Comparison of ENCODE assay signal across 17 cellular contexts in the genomic region with DNA sequence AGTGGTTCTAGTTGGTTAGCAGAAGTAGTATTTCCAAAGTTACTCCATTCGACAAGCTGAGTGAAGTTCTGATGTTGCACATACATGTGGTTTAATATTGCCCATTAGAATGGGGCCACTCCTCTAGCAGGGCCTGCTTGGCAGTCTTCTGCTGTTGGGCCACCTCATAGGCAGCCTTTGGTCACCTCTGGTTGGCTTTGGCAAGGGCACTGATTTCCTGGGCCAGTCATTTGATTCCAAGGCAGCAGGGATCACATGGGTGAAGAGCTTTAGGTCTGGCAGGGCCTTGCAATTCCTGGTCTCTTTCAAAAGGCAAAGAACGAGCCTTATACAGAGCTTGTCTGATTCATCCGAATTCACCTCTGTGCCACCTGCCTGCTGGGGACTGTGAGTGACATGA. TPM values are rescaled to one million over a fixed set of nuclear protein-coding genes. Genes with fewer than 3 reads are reported as not detected.
DNase-seq lines count a peak whose midpoint lies in the region; ATAC-seq, FAIRE-seq and TF ChIP-seq lines count a peak whose summit lies in the region.
"Had no signal": no experiment of that assay in that cellular context is flagged by ENCODE, and none has a peak within 500 bp of the region (broad histone marks: within the 10 kb centered on the region; RNA-seq: fewer than 3 reads in every experiment).

No MANE protein-coding gene starts in this region.

- H3K27me3 ChIP-seq in CD8-positive, alpha-beta T cell (ENCODE audit: insufficient read depth, low read length) = no peaks in the 10 kb centered on the region
- H3K27me3 ChIP-seq in adipocyte (replicated peaks; ENCODE audit: control insufficient read depth, insufficient read depth, low read length) (no peaks in the 10 kb centered on the region), neutrophil (no peaks in the 10 kb centered on the region)

- H3K4me1 Mint-ChIP-seq in activated CD8-positive, alpha-beta T cell treated with anti-CD3 and anti-CD28 coated beads for 36 hours (ENCODE audit: low read depth) = peaks cover 64% of the 10 kb centered on the region
- peaks cover 62% of the 10 kb centered on the region for H3K4me1 Mint-ChIP-seq in activated CD8-positive, alpha-beta T cell treated with anti-CD3 and anti-CD28 coated beads, Interleukin-2, amount 10 ng/mL, durations not matched to agents 7 days and 5 days (ENCODE audit: low read depth)
- H3K4me1 Mint-ChIP-seq in CD8-positive, alpha-beta T cell (ENCODE audit: low read depth) = peaks cover 85% of the 10 kb centered on the region
- peaks cover 33% of the 10 kb centered on the region for H3K4me1 Mint-ChIP-seq in activated T-helper 2 cell treated with anti-CD3 and anti-CD28 coated beads, Interferon-gamma antibody, Interleukin-2, Interleukin-4, amounts not matched to agents 10 μg/mL and 5 μg/mL and 100 μg/mL, durations not matched to agents 14 hours and 24 hours and 36 hours (ENCODE audit: low read depth)

- no peak for TF ChIP-seq CTCF in activated CD8-positive, alpha-beta T cell treated with anti-CD3 and anti-CD28 coated beads for 36 hours (IDR thresholded peaks at IDR 0.05)
- TF ChIP-seq CTCF in CD8-positive, alpha-beta T cell (IDR thresholded peaks at IDR 0.05) = no peak
- no peak for TF ChIP-seq CTCF in neutrophil (IDR thresholded peaks at IDR 0.05)

- H3K36me3 Mint-ChIP-seq in activated CD8-positive, alpha-beta T cell treated with anti-CD3 and anti-CD28 coated beads for 36 hours (ENCODE audit: low read depth) = peaks cover 21% of the 10 kb centered on the region
- H3K36me3 Mint-ChIP-seq in activated CD8-positive, alpha-beta T cell treated with anti-CD3 and anti-CD28 coated beads, Interleukin-2, amount 10 ng/mL, durations not matched to agents 7 days and 5 days (ENCODE audit: low read depth) = peaks cover 10% of the 10 kb centered on the region
- peaks cover 16% of the 10 kb centered on the region for H3K36me3 Mint-ChIP-seq in CD8-positive, alpha-beta T cell
- peaks cover 8% of the 10 kb centered on the region for H3K36me3 Mint-ChIP-seq in activated T-helper 2 cell treated with anti-CD3 and anti-CD28 coated beads, Interferon-gamma antibody, Interleukin-2, Interleukin-4, amounts not matched to agents 10 μg/mL and 5 μg/mL and 100 μg/mL, durations not matched to agents 14 hours and 24 hours and 36 hours (ENCODE audit: low read depth)

- no peak overlapping the region for H3K27ac ChIP-seq in CD8-positive, alpha-beta T cell (ENCODE audit: low read depth, low read length)
- H3K27ac ChIP-seq in neutrophil = peak overlapping the region; percentile 75
- H3K27ac ChIP-seq: A549, C4-2B, RWPE1 had no signal

- H3K4me3 ChIP-seq in CD8-positive, alpha-beta T cell (ENCODE audit: low read depth, low read length) = no peak overlapping the region
- H3K4me3 ChIP-seq in adipocyte (ENCODE audit: low read length) (peak overlapping the region; percentile 18), neutrophil (ENCODE audit: low read depth in 1 of 2, low read length in 1 of 2) (peak overlapping the region in 1 of 2 experiments; percentile 9)
- H3K4me3 ChIP-seq: A549 had no signal

- CTCF ChIA-PET in activated CD8-positive, alpha-beta T cell treated with anti-CD3 and anti-CD28 coated beads for 36 hours (lab: Charles Lee) = interaction anchor here (1.0 to 1.3 kb wide), 2 partner anchors 9 to 103 kb away, joined by 3 to 4 read pairs; no protein-coding TSS in a partner anchor
- CTCF ChIA-PET in activated CD8-positive, alpha-beta T cell treated with anti-CD3 and anti-CD28 coated beads, Interleukin-2, amount 10 ng/mL, durations not matched to agents 7 days and 5 days (lab: Charles Lee) = interaction anchor here (1.6 to 1.8 kb wide), 3 partner anchors 22 to 186 kb away, joined by 3 to 9 read pairs (median 6); no protein-coding TSS in a partner anchor
- CTCF ChIA-PET in CD8-positive, alpha-beta T cell (lab: Charles Lee) = interaction anchor here (1.4 to 6.2 kb wide), 3 partner anchors 8 to 66 kb away, joined by 3 to 37 read pairs (median 3); no protein-coding TSS in a partner anchor

- H3K9ac ChIP-seq in adipocyte (ENCODE audit: low read length) = no peak overlapping the region

- H3K27ac Mint-ChIP-seq in activated CD8-positive, alpha-beta T cell treated with anti-CD3 and anti-CD28 coated beads for 36 hours = no peak overlapping the region
- no peak overlapping the region for H3K27ac Mint-ChIP-seq in activated CD8-positive, alpha-beta T cell treated with anti-CD3 and anti-CD28 coated beads, Interleukin-2, amount 10 ng/mL, durations not matched to agents 7 days and 5 days
- peak overlapping the region; percentile 24 for H3K27ac Mint-ChIP-seq in CD8-positive, alpha-beta T cell
- H3K27ac Mint-ChIP-seq in activated T-helper 2 cell treated with anti-CD3 and anti-CD28 coated beads, Interferon-gamma antibody, Interleukin-2, Interleukin-4, amounts not matched to agents 10 μg/mL and 5 μg/mL and 100 μg/mL, durations not matched to agents 14 hours and 24 hours and 36 hours = no peak overlapping the region
- H3K27ac Mint-ChIP-seq: natural killer cell treated with Interleukin-12 subunit alpha and Interleukin-12 subunit beta and Interleukin-15 and Interleukin-18, amount 100 ng/mL, for 72 hours had no signal

- POLR2A ChIA-PET in activated CD8-positive, alpha-beta T cell treated with anti-CD3 and anti-CD28 coated beads for 36 hours (lab: Charles Lee) = interaction anchor here (0.7 to 1.1 kb wide), 2 partner anchors 40 to 52 kb away, joined by 3 read pairs; no protein-coding TSS in a partner anchor
- POLR2A ChIA-PET in activated CD8-positive, alpha-beta T cell treated with anti-CD3 and anti-CD28 coated beads, Interleukin-2, amount 10 ng/mL, durations not matched to agents 7 days and 5 days (lab: Charles Lee) = no interaction called here
- POLR2A ChIA-PET in CD8-positive, alpha-beta T cell (lab: Charles Lee) = interaction anchor here (1.0 kb wide), 1 partner anchor 67 kb away, joined by 3 read pairs; the partner anchor contains the start of gene EIF2AK3

- intact Hi-C loops in activated CD8-positive, alpha-beta T cell treated with anti-CD3 and anti-CD28 coated beads for 36 hours (cut with micrococcal nuclease) = no loop called here
- intact Hi-C loops in CD8-positive, alpha-beta T cell (cut with DNase I, micrococcal nuclease) = loop anchor here (5.0 to 10.0 kb wide), 3 partner anchors 73 to 677 kb away; partner anchors contain the start of genes KRCC1 (in 1 of the 2) and RNU2-63P (in 1 of the 2)
- intact Hi-C loops in activated T-helper 2 cell treated with anti-CD3 and anti-CD28 coated beads, Interferon-gamma antibody, Interleukin-2, Interleukin-4, amounts not matched to agents 10 μg/mL and 5 μg/mL and 100 μg/mL, durations not matched to agents 14 hours and 24 hours and 36 hours (cut with micrococcal nuclease) = loop anchor here (10.0 kb wide), 1 partner anchor 499 kb away; no protein-coding TSS in a partner anchor

- no peak for DNase-seq in activated CD8-positive, alpha-beta T cell treated with anti-CD3 and anti-CD28 coated beads for 36 hours
- no peak for DNase-seq in activated CD8-positive, alpha-beta T cell treated with anti-CD3 and anti-CD28 coated beads, Interleukin-2, amount 10 ng/mL, durations not matched to agents 7 days and 5 days
- DNase-seq in CD8-positive, alpha-beta T cell = no peak
- no peak for DNase-seq in adipocyte (ENCODE audit: low read depth)
- no peak for DNase-seq in activated T-helper 2 cell treated with anti-CD3 and anti-CD28 coated beads, Interferon-gamma antibody, Interleukin-2, Interleukin-4, amounts not matched to agents 10 μg/mL and 5 μg/mL and 100 μg/mL, durations not matched to agents 14 hours and 24 hours and 36 hours (ENCODE audit: low spot score)
- no peak for DNase-seq in D341Med (ENCODE audit: low spot score)
- no peak for DNase-seq in RCC 7860 (ENCODE audit: low spot score)
- DNase-seq: amygdala; DMS53; effector CD8-positive, alpha-beta T cell; stimulated activated CD4-positive, alpha-beta T cell treated with anti-CD3 and anti-CD28 coated beads, Interleukin-12 subunit alpha, Interleukin-12 subunit beta, amount 100 ng/mL, for 4 hours had no signal

- peak overlapping the region; percentile 94 for H3K4me3 Mint-ChIP-seq in activated CD8-positive, alpha-beta T cell treated with anti-CD3 and anti-CD28 coated beads for 36 hours
- no peak overlapping the region for H3K4me3 Mint-ChIP-seq in activated CD8-positive, alpha-beta T cell treated with anti-CD3 and anti-CD28 coated beads, Interleukin-2, amount 10 ng/mL, durations not matched to agents 7 days and 5 days
- no peak overlapping the region for H3K4me3 Mint-ChIP-seq in CD8-positive, alpha-beta T cell
- H3K4me3 Mint-ChIP-seq in activated T-helper 2 cell treated with anti-CD3 and anti-CD28 coated beads, Interferon-gamma antibody, Interleukin-2, Interleukin-4, amounts not matched to agents 10 μg/mL and 5 μg/mL and 100 μg/mL, durations not matched to agents 14 hours and 24 hours and 36 hours (ENCODE audit: low read depth) = no peak overlapping the region

- H3K36me3 ChIP-seq in CD8-positive, alpha-beta T cell (ENCODE audit: insufficient read depth, low read length) = peaks cover 5% of the 10 kb centered on the region
- no peaks in the 10 kb centered on the region for H3K36me3 ChIP-seq in adipocyte (ENCODE audit: control insufficient read depth, insufficient read depth, low read length, severe bottlenecking)
- no peaks in the 10 kb centered on the region for H3K36me3 ChIP-seq in neutrophil

- H3K9me3 Mint-ChIP-seq in activated CD8-positive, alpha-beta T cell treated with anti-CD3 and anti-CD28 coated beads for 36 hours = no peaks in the 10 kb centered on the region
- H3K9me3 Mint-ChIP-seq in activated CD8-positive, alpha-beta T cell treated with anti-CD3 and anti-CD28 coated beads, Interleukin-2, amount 10 ng/mL, durations not matched to agents 7 days and 5 days (ENCODE audit: insufficient read depth) = no peaks in the 10 kb centered on the region
- H3K9me3 Mint-ChIP-seq in CD8-positive, alpha-beta T cell = no peaks in the 10 kb centered on the region
- no peaks in the 10 kb centered on the region for H3K9me3 Mint-ChIP-seq in activated T-helper 2 cell treated with anti-CD3 and anti-CD28 coated beads, Interferon-gamma antibody, Interleukin-2, Interleukin-4, amounts not matched to agents 10 μg/mL and 5 μg/mL and 100 μg/mL, durations not matched to agents 14 hours and 24 hours and 36 hours
- H3K9me3 Mint-ChIP-seq: natural killer cell treated with Interleukin-12 subunit alpha and Interleukin-12 subunit beta and Interleukin-15 and Interleukin-18, amount 100 ng/mL, for 72 hours had no signal

- peaks cover 40% of the 10 kb centered on the region for H3K4me1 ChIP-seq in CD8-positive, alpha-beta T cell (ENCODE audit: insufficient read depth, low read length)
- H3K4me1 ChIP-seq in adipocyte (ENCODE audit: control insufficient read depth, insufficient read depth, low read length) (peaks cover 29% of the 10 kb centered on the region), neutrophil (ENCODE audit: control insufficient read depth in 1 of 2, insufficient read depth in 1 of 2, low read depth in 1 of 2, low read length in 1 of 2) (peaks cover 76 to 80% of the 10 kb centered on the region in 2 experiments)

- no peaks in the 10 kb centered on the region for H3K27me3 Mint-ChIP-seq in activated CD8-positive, alpha-beta T cell treated with anti-CD3 and anti-CD28 coated beads for 36 hours
- no peaks in the 10 kb centered on the region for H3K27me3 Mint-ChIP-seq in activated CD8-positive, alpha-beta T cell treated with anti-CD3 and anti-CD28 coated beads, Interleukin-2, amount 10 ng/mL, durations not matched to agents 7 days and 5 days (ENCODE audit: low read depth)
- H3K27me3 Mint-ChIP-seq in CD8-positive, alpha-beta T cell (ENCODE audit: low read depth) = no peaks in the 10 kb centered on the region
- H3K27me3 Mint-ChIP-seq in activated T-helper 2 cell treated with anti-CD3 and anti-CD28 coated beads, Interferon-gamma antibody, Interleukin-2, Interleukin-4, amounts not matched to agents 10 μg/mL and 5 μg/mL and 100 μg/mL, durations not matched to agents 14 hours and 24 hours and 36 hours (ENCODE audit: low read depth) = no peaks in the 10 kb centered on the region
- H3K27me3 Mint-ChIP-seq: natural killer cell treated with Interleukin-12 subunit alpha and Interleukin-12 subunit beta and Interleukin-15 and Interleukin-18, amount 100 ng/mL, for 72 hours had no signal

- H3K9me3 ChIP-seq in CD8-positive, alpha-beta T cell (ENCODE audit: low read length) = no peaks in the 10 kb centered on the region
- no peaks in the 10 kb centered on the region for H3K9me3 ChIP-seq in adipocyte (ENCODE audit: control insufficient read depth, low read length)
- no peaks in the 10 kb centered on the region for H3K9me3 ChIP-seq in neutrophil
- H3K9me3 ChIP-seq: A549 had no signal

- no peak for ATAC-seq in activated CD8-positive, alpha-beta T cell treated with anti-CD3 and anti-CD28 coated beads for 36 hours
- ATAC-seq in activated CD8-positive, alpha-beta T cell treated with anti-CD3 and anti-CD28 coated beads, Interleukin-2, amount 10 ng/mL, durations not matched to agents 7 days and 5 days = no peak
- ATAC-seq in CD8-positive, alpha-beta T cell = no peak
- ATAC-seq: A549; natural killer cell treated with Interleukin-12 subunit alpha and Interleukin-12 subunit beta and Interleukin-15 and Interleukin-18, amount 100 ng/mL, for 72 hours had no signal

- no peak for FAIRE-seq in RCC 7860 (lab: Jason Lieb, UNC)
- FAIRE-seq: A549, islet of Langerhans had no signal

RNA-seq across cellular contexts. Expression of gene RPIA, which starts 2.5 kb away (rescaled TPM):
- 10 to 100 TPM; 79.4 to 81.0 TPM for total RNA-seq in activated CD8-positive, alpha-beta T cell treated with anti-CD3 and anti-CD28 coated beads for 36 hours
- total RNA-seq in activated CD8-positive, alpha-beta T cell treated with anti-CD3 and anti-CD28 coated beads, Interleukin-2, amount 10 ng/mL, durations not matched to agents 7 days and 5 days = 10 to 100 TPM; 47.8 to 51.8 TPM
- 10 to 100 TPM; 26.5 to 27.5 TPM for total RNA-seq in CD8-positive, alpha-beta T cell
- 67.1 and 68.4 TPM in 2 replicates for total RNA-seq in activated T-helper 2 cell treated with anti-CD3 and anti-CD28 coated beads, Interferon-gamma antibody, Interleukin-2, Interleukin-4, amounts not matched to agents 10 μg/mL and 5 μg/mL and 100 μg/mL, durations not matched to agents 14 hours and 24 hours and 36 hours
